ENCODE assay signal across 18 cellular contexts in genomic region chr1:59078866-59079265, GRCh38.
"Had no signal": no experiment of that assay in that cellular context is flagged by ENCODE, and none has a peak within 500 bp of the region (broad histone marks: within the 10 kb centered on the region; RNA-seq: fewer than 3 reads in every experiment).

No MANE protein-coding gene starts in this region.

- H3K27me3 Mint-ChIP-seq: naive thymus-derived CD8-positive, alpha-beta T cell; stimulated activated memory B cell treated with anti-CD40 and anti-IgM and Interleukin-4, amounts not matched to agents 10 μg/mL and 1 μg/mL and 100 μg/mL, for 72 hours; stimulated activated naive CD8-positive, alpha-beta T cell treated with anti-CD3 and anti-CD28 coated beads, Interleukin-15, Interleukin-2, amounts not matched to agents 100 ng/mL and 50 ng/mL, for 24 hours had no signal

- ATAC-seq: gastrocnemius medialis; heart right ventricle; mucosa of descending colon; naive thymus-derived CD8-positive, alpha-beta T cell; stimulated activated memory B cell treated with anti-CD40 and anti-IgM and Interleukin-4, amounts not matched to agents 10 μg/mL and 1 μg/mL and 100 μg/mL, for 72 hours had no signal

- H3K4me3 ChIP-seq: esophagus muscularis mucosa, gastrocnemius medialis, heart right ventricle, mucosa of descending colon, ovary, right atrium auricular region, tibial artery, upper lobe of left lung, uterus had no signal

- H3K27ac Mint-ChIP-seq: naive thymus-derived CD8-positive, alpha-beta T cell; stimulated activated memory B cell treated with anti-CD40 and anti-IgM and Interleukin-4, amounts not matched to agents 10 μg/mL and 1 μg/mL and 100 μg/mL, for 72 hours; stimulated activated naive CD8-positive, alpha-beta T cell treated with anti-CD3 and anti-CD28 coated beads, Interleukin-15, Interleukin-2, amounts not matched to agents 100 ng/mL and 50 ng/mL, for 24 hours had no signal

- DNase-seq: cortex of kidney; effector memory CD4-positive, alpha-beta T cell; gastrocnemius medialis; heart right ventricle; kidney glomerular epithelial cell; mucosa of descending colon; naive thymus-derived CD8-positive, alpha-beta T cell; ovary; stimulated activated CD4-positive, alpha-beta T cell treated with anti-CD3 and anti-CD28 coated beads, Interleukin-4, amount 100 ng/mL, for 24 hours; tibial artery; upper lobe of left lung; uterus had no signal

- H3K4me3 Mint-ChIP-seq: naive thymus-derived CD8-positive, alpha-beta T cell; neural crest cell; stimulated activated memory B cell treated with anti-CD40 and anti-IgM and Interleukin-4, amounts not matched to agents 10 μg/mL and 1 μg/mL and 100 μg/mL, for 72 hours; stimulated activated naive CD8-positive, alpha-beta T cell treated with anti-CD3 and anti-CD28 coated beads, Interleukin-15, Interleukin-2, amounts not matched to agents 100 ng/mL and 50 ng/mL, for 24 hours had no signal

- H3K36me3 Mint-ChIP-seq: naive thymus-derived CD8-positive, alpha-beta T cell; stimulated activated memory B cell treated with anti-CD40 and anti-IgM and Interleukin-4, amounts not matched to agents 10 μg/mL and 1 μg/mL and 100 μg/mL, for 72 hours had no signal

- H3K27ac ChIP-seq: epithelial cell of prostate, esophagus muscularis mucosa, gastrocnemius medialis, heart right ventricle, ovary, right atrium auricular region, tibial artery, upper lobe of left lung, uterus had no signal

- H3K9me3 Mint-ChIP-seq: naive thymus-derived CD8-positive, alpha-beta T cell; neural crest cell; stimulated activated memory B cell treated with anti-CD40 and anti-IgM and Interleukin-4, amounts not matched to agents 10 μg/mL and 1 μg/mL and 100 μg/mL, for 72 hours; stimulated activated naive CD8-positive, alpha-beta T cell treated with anti-CD3 and anti-CD28 coated beads, Interleukin-15, Interleukin-2, amounts not matched to agents 100 ng/mL and 50 ng/mL, for 24 hours had no signal

- H3K36me3 ChIP-seq: esophagus muscularis mucosa, gastrocnemius medialis, heart right ventricle, ovary, right atrium auricular region, tibial artery, upper lobe of left lung, uterus had no signal

- H3K27me3 ChIP-seq: esophagus muscularis mucosa, gastrocnemius medialis, heart right ventricle, ovary, right atrium auricular region, tibial artery, upper lobe of left lung, uterus had no signal

- H3K9me3 ChIP-seq: esophagus muscularis mucosa, gastrocnemius medialis, heart right ventricle, mucosa of descending colon, ovary, right atrium auricular region, tibial artery, upper lobe of left lung, uterus had no signal

- H3K4me1 ChIP-seq: tibial artery, uterus had no signal
